In the genomic region with DNA sequence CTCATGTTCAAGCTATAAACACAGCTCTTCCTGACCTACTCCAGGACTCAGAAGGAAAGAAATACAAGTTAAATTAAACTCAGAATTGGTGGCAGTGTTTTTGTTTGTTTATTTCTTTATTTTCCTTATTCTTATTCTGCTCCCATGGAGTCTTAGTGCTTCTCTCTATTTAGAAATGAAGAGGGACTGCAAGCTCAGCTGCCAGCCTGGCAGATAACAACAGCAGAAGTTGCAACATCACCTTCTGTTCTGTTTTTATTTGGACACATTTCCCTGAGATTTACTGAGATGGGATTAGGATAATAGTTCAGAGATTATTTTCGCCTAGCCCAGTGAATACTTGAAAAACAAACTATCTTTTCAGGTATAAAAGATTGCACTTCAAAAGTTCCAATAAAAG, we compare ENCODE assay signal across 17 cellular contexts.
"Had no signal": no experiment of that assay in that cellular context is flagged by ENCODE, and none has a peak within 500 bp of the region (broad histone marks: within the 10 kb centered on the region; RNA-seq: fewer than 3 reads in every experiment).

No MANE protein-coding gene starts in this region.

- H3K27me3 ChIP-seq: adrenal gland, cardiac muscle cell, colonic mucosa, foreskin keratinocyte, neural progenitor cell, transverse colon had no signal

- H3K36me3 Mint-ChIP-seq: activated naive CD4-positive, alpha-beta T cell treated with anti-CD3 and anti-CD28 coated beads, Interleukin-2, amount 10 ng/mL, durations not matched to agents 7 days and 5 days; neural progenitor cell had no signal

- FAIRE-seq: endometrium had no signal

- DNase-seq: activated CD4-positive, alpha-beta T cell treated with anti-CD3 and anti-CD28 coated beads for 1 hour; activated CD4-positive, alpha-beta T cell treated with anti-CD3 and anti-CD28 coated beads, Interleukin-2, amount 50 U/mL, for 4 hours; activated naive CD4-positive, alpha-beta T cell treated with anti-CD3 and anti-CD28 coated beads, Interleukin-2, amount 10 ng/mL, durations not matched to agents 7 days and 5 days; colonic mucosa; foreskin keratinocyte; midbrain; stimulated activated CD4-positive, alpha-beta T cell treated with anti-CD3 and anti-CD28 coated beads, Interleukin-15, amount 100 ng/mL, for 24 hours; stimulated activated CD4-positive, alpha-beta T cell treated with anti-CD3 and anti-CD28 coated beads, Interleukin-4, amount 100 ng/mL, for 24 hours; stimulated activated naive CD4-positive, alpha-beta T cell; T-helper 9 cell; transverse colon had no signal

- H3K4me1 Mint-ChIP-seq: activated naive CD4-positive, alpha-beta T cell treated with anti-CD3 and anti-CD28 coated beads, Interleukin-2, amount 10 ng/mL, durations not matched to agents 7 days and 5 days; neural progenitor cell had no signal

- H3K27me3 Mint-ChIP-seq: activated naive CD4-positive, alpha-beta T cell treated with anti-CD3 and anti-CD28 coated beads, Interleukin-2, amount 10 ng/mL, durations not matched to agents 7 days and 5 days had no signal

- H3K27ac Mint-ChIP-seq: activated naive CD4-positive, alpha-beta T cell treated with anti-CD3 and anti-CD28 coated beads, Interleukin-2, amount 10 ng/mL, durations not matched to agents 7 days and 5 days; activated T-helper 2 cell treated with anti-CD3 and anti-CD28 coated beads, Interferon-gamma antibody, Interleukin-2, Interleukin-4, amounts not matched to agents 10 μg/mL and 5 μg/mL and 100 μg/mL, durations not matched to agents 14 hours and 24 hours and 36 hours; neural progenitor cell had no signal

- H2AFZ ChIP-seq: neural progenitor cell had no signal

- ATAC-seq: foreskin keratinocyte had no signal

- H3K4me3 Mint-ChIP-seq: activated naive CD4-positive, alpha-beta T cell treated with anti-CD3 and anti-CD28 coated beads, Interleukin-2, amount 10 ng/mL, durations not matched to agents 7 days and 5 days; neural progenitor cell had no signal

- H3K9ac ChIP-seq: neural progenitor cell had no signal

- H3K36me3 ChIP-seq: adrenal gland, cardiac muscle cell, colonic mucosa, neural progenitor cell, transverse colon had no signal

- H3K4me3 ChIP-seq: adrenal gland, cardiac muscle cell, colonic mucosa, lung, neural progenitor cell, transverse colon had no signal

- H3K9me3 ChIP-seq: adrenal gland, colonic mucosa, transverse colon had no signal

- H3K4me2 ChIP-seq: neural progenitor cell had no signal

- H3K4me1 ChIP-seq: adrenal gland, colonic mucosa, foreskin keratinocyte, neural progenitor cell, transverse colon had no signal

- H3K9me3 Mint-ChIP-seq: activated naive CD4-positive, alpha-beta T cell treated with anti-CD3 and anti-CD28 coated beads, Interleukin-2, amount 10 ng/mL, durations not matched to agents 7 days and 5 days; activated T-helper 2 cell treated with anti-CD3 and anti-CD28 coated beads, Interferon-gamma antibody, Interleukin-2, Interleukin-4, amounts not matched to agents 10 μg/mL and 5 μg/mL and 100 μg/mL, durations not matched to agents 14 hours and 24 hours and 36 hours; neural progenitor cell had no signal

- H3K27ac ChIP-seq: adrenal gland, cardiac muscle cell, colonic mucosa, foreskin keratinocyte, neural progenitor cell, transverse colon had no signal
